In genomic region chr2:205787761-205788160, GRCh38 we compare ENCODE assay signal across 21 cellular contexts.
"Had no signal": no experiment of that assay in that cellular context is flagged by ENCODE, and none has a peak within 500 bp of the region (broad histone marks: within the 10 kb centered on the region; RNA-seq: fewer than 3 reads in every experiment).

No MANE protein-coding gene starts in this region.

- H3K4me3 ChIP-seq: thyroid gland, uterus had no signal

- H3K27ac ChIP-seq: brain microvascular endothelial cell, parathyroid adenoma, thyroid gland, VCaP had no signal

- DNase-seq: activated CD4-positive, alpha-beta T cell treated with anti-CD3 and anti-CD28 coated beads, Interleukin-2, amount 10 ng/mL, durations not matched to agents 7 days and 5 days; activated CD8-positive, alpha-beta T cell treated with anti-CD3 and anti-CD28 coated beads for 36 hours; activated gamma-delta T cell; aorta; brain microvascular endothelial cell; caudate nucleus; effector CD4-positive, alpha-beta T cell; erythroblast; hypothalamus; left cardiac atrium; mammary epithelial cell; midbrain; nucleus accumbens; stimulated activated CD4-positive, alpha-beta T cell treated with anti-CD3 and anti-CD28 coated beads, Interleukin-4, amount 100 ng/mL, for 1 hour; stimulated activated naive CD4-positive, alpha-beta T cell; uterus had no signal

- H3K27me3 ChIP-seq: brain microvascular endothelial cell, thyroid gland, uterus had no signal

- ATAC-seq: activated CD4-positive, CD25-positive, alpha-beta regulatory T cell treated with anti-CD3 and anti-CD28 coated beads, Interleukin-2, amount 50 U/mL, for 24 hours; activated CD8-positive, alpha-beta T cell treated with anti-CD3 and anti-CD28 coated beads for 36 hours; left cardiac atrium; SK-N-SH treated with all-trans-retinoic acid at 6 μM for 48 hours had no signal

- H3K9me3 ChIP-seq: thyroid gland, uterus had no signal

- H3K36me3 ChIP-seq: brain microvascular endothelial cell, thyroid gland, uterus had no signal
